Comparison of ENCODE assay signal across 15 cellular contexts in genomic region chr14:50920482-50921225, GRCh38. TPM values are rescaled to one million over a fixed set of nuclear protein-coding genes. Genes with fewer than 3 reads are reported as not detected.
DNase-seq lines count a peak whose midpoint lies in the region; FAIRE-seq and TF ChIP-seq lines count a peak whose summit lies in the region.
"Had no signal": no experiment of that assay in that cellular context is flagged by ENCODE, and none has a peak within 500 bp of the region (broad histone marks: within the 10 kb centered on the region; RNA-seq: fewer than 3 reads in every experiment).

No MANE protein-coding gene starts in this region.

- CTCF ChIA-PET in activated naive CD4-positive, alpha-beta T cell treated with anti-CD3 and anti-CD28 coated beads, Interleukin-2, amount 10 ng/mL, durations not matched to agents 7 days and 5 days (lab: Charles Lee), result no interaction called here

- DNase-seq in ACHN (peak; percentile 81), HS-27A (ENCODE audit: low read depth) (peak; percentile 56), astrocyte (ENCODE audit: low read depth) (peak; percentile 90), left kidney (ENCODE audit: low read depth, low spot score) (peak; percentile 78), small intestine (no peak), NCI-H345 treated with DMSO at 0.1 percent for 48 hours (lab: John Stamatoyannopoulos, UW; ENCODE audit: unreplicated experiment) (no peak), Kasumi-1 (lab: John Stamatoyannopoulos, UW) (no peak)
- no peak for DNase-seq in activated naive CD4-positive, alpha-beta T cell treated with anti-CD3 and anti-CD28 coated beads, Interleukin-2, amount 10 ng/mL, durations not matched to agents 7 days and 5 days
- DNase-seq: activated CD8-positive, alpha-beta T cell treated with anti-CD3 and anti-CD28 coated beads for 36 hours; CD4-positive, CD25-positive, alpha-beta regulatory T cell; cerebellar nuclear complex; left lung; Peyer's patch; stimulated activated CD4-positive, alpha-beta T cell treated with anti-CD3 and anti-CD28 coated beads, Interleukin-2, amount 100 ng/mL, for 48 hours had no signal

- no peak for TF ChIP-seq CTCF in astrocyte (IDR thresholded peaks at IDR 0.05; ENCODE audit: insufficient read depth, low read depth, low read length)

- H3K4me3 Mint-ChIP-seq in astrocyte (ENCODE audit: unreplicated experiment), result peak overlapping the region; percentile 10
- H3K4me3 Mint-ChIP-seq in activated naive CD4-positive, alpha-beta T cell treated with anti-CD3 and anti-CD28 coated beads, Interleukin-2, amount 10 ng/mL, durations not matched to agents 7 days and 5 days, result no peak overlapping the region
- H3K4me3 Mint-ChIP-seq: activated CD8-positive, alpha-beta T cell treated with anti-CD3 and anti-CD28 coated beads for 36 hours; CD4-positive, CD25-positive, alpha-beta regulatory T cell had no signal

- no peaks in the 10 kb centered on the region for H3K27me3 Mint-ChIP-seq in astrocyte (ENCODE audit: low read depth, unreplicated experiment)
- peaks cover 13% of the 10 kb centered on the region for H3K27me3 Mint-ChIP-seq in activated naive CD4-positive, alpha-beta T cell treated with anti-CD3 and anti-CD28 coated beads, Interleukin-2, amount 10 ng/mL, durations not matched to agents 7 days and 5 days

- H3K4me1 ChIP-seq in astrocyte (ENCODE audit: insufficient read depth, low read length), result peaks cover 10% of the 10 kb centered on the region
- H3K4me1 ChIP-seq in small intestine (ENCODE audit: control insufficient read depth in 2 of 2, insufficient read depth in 1 of 2, low read depth in 1 of 2, low read length in 1 of 2), result no peaks in the 10 kb centered on the region
- H3K4me1 ChIP-seq: Peyer's patch had no signal

- H3K4me2 ChIP-seq in astrocyte (ENCODE audit: low read length), result peak overlapping the region; percentile 74

- in situ Hi-C loops in ACHN (cut with HindIII; ENCODE audit: low pct_ligation_motif_present, low pct_unique_long_range_greater_than_20kb, low sequenced_read_pairs), result no loop called here

- no peaks in the 10 kb centered on the region for H3K9me3 Mint-ChIP-seq in astrocyte (ENCODE audit: unreplicated experiment)
- H3K9me3 Mint-ChIP-seq in activated naive CD4-positive, alpha-beta T cell treated with anti-CD3 and anti-CD28 coated beads, Interleukin-2, amount 10 ng/mL, durations not matched to agents 7 days and 5 days, result no peaks in the 10 kb centered on the region
- H3K9me3 Mint-ChIP-seq: activated CD8-positive, alpha-beta T cell treated with anti-CD3 and anti-CD28 coated beads for 36 hours; CD4-positive, CD25-positive, alpha-beta regulatory T cell had no signal

- peak overlapping the region; percentile 62 for H2AFZ ChIP-seq in astrocyte (ENCODE audit: low read depth, low read length)

- H3K36me3 Mint-ChIP-seq in astrocyte (ENCODE audit: low read depth, unreplicated experiment), result peaks cover 28% of the 10 kb centered on the region
- no peaks in the 10 kb centered on the region for H3K36me3 Mint-ChIP-seq in activated naive CD4-positive, alpha-beta T cell treated with anti-CD3 and anti-CD28 coated beads, Interleukin-2, amount 10 ng/mL, durations not matched to agents 7 days and 5 days
- H3K36me3 Mint-ChIP-seq: CD4-positive, CD25-positive, alpha-beta regulatory T cell had no signal

- no peaks in the 10 kb centered on the region for H4K20me1 ChIP-seq in astrocyte (ENCODE audit: insufficient read depth, low read length)

- peak overlapping the region; percentile 80 for H3K27ac Mint-ChIP-seq in astrocyte (ENCODE audit: unreplicated experiment)
- no peak overlapping the region for H3K27ac Mint-ChIP-seq in activated naive CD4-positive, alpha-beta T cell treated with anti-CD3 and anti-CD28 coated beads, Interleukin-2, amount 10 ng/mL, durations not matched to agents 7 days and 5 days
- H3K27ac Mint-ChIP-seq: activated CD8-positive, alpha-beta T cell treated with anti-CD3 and anti-CD28 coated beads for 36 hours; CD4-positive, CD25-positive, alpha-beta regulatory T cell had no signal

- H3K9me3 ChIP-seq in astrocyte (ENCODE audit: insufficient read depth, low read depth, low read length) (no peaks in the 10 kb centered on the region), small intestine (ENCODE audit: control insufficient read depth, low read depth) (no peaks in the 10 kb centered on the region)
- H3K9me3 ChIP-seq: left lung, Peyer's patch had no signal

- peak overlapping the region; percentile 50 for H3K9ac ChIP-seq in astrocyte (ENCODE audit: low read length)

- H3K27me3 ChIP-seq in astrocyte (ENCODE audit: insufficient read depth, low read length) (no peaks in the 10 kb centered on the region), small intestine (ENCODE audit: control insufficient read depth in 2 of 2, insufficient read depth in 2 of 2, low read length in 2 of 2) (peaks cover 0 to 2% of the 10 kb centered on the region in 2 donors)
- H3K27me3 ChIP-seq: left lung, Peyer's patch had no signal

- WGBS in small intestine, 3 donors, result 82 to 87% (median 84%) methylated on average over 9 of the region's 9 CpGs

- H3K36me3 ChIP-seq in astrocyte (ENCODE audit: insufficient read depth, low read length) (no peaks in the 10 kb centered on the region), small intestine (ENCODE audit: control insufficient read depth in 2 of 2, insufficient read depth in 2 of 2, low read length in 2 of 2) (peaks cover 0 to 2% of the 10 kb centered on the region in 2 donors)
- H3K36me3 ChIP-seq: Peyer's patch had no signal

- peak; percentile 74 for FAIRE-seq in astrocyte (lab: Jason Lieb, UNC)
- no peak for FAIRE-seq in small intestine (lab: Jason Lieb, UNC)

- no peaks in the 10 kb centered on the region for H3K79me2 ChIP-seq in astrocyte (ENCODE audit: insufficient read depth, low read length)

- H3K4me1 Mint-ChIP-seq in astrocyte (ENCODE audit: low read depth, unreplicated experiment), result peaks cover 13% of the 10 kb centered on the region
- H3K4me1 Mint-ChIP-seq in activated naive CD4-positive, alpha-beta T cell treated with anti-CD3 and anti-CD28 coated beads, Interleukin-2, amount 10 ng/mL, durations not matched to agents 7 days and 5 days, result no peaks in the 10 kb centered on the region
- H3K4me1 Mint-ChIP-seq: CD4-positive, CD25-positive, alpha-beta regulatory T cell had no signal

- peak overlapping the region; percentile 18 for H3K4me3 ChIP-seq in astrocyte (ENCODE audit: insufficient read depth, low read depth, low read length)
- H3K4me3 ChIP-seq in small intestine (ENCODE audit: low read depth in 1 of 2, low read length in 2 of 2), result no peak overlapping the region
- H3K4me3 ChIP-seq: left lung, Peyer's patch had no signal

- H3K27ac ChIP-seq in astrocyte (ENCODE audit: low read depth, low read length) (peak overlapping the region; percentile 75), small intestine (ENCODE audit: low read depth in 1 of 2, low read length in 1 of 2) (no peak overlapping the region)
- H3K27ac ChIP-seq: left lung, Peyer's patch had no signal

RNA-seq across cellular contexts. Expression of gene PYGL, which starts 23.6 kb away (rescaled TPM):
- 97.6 and 104 TPM in 2 replicates for total RNA-seq in astrocyte
- 1 to 10 TPM in 2 of 3 donors, under 1 TPM in 1; 0.89 to 8.7 (median 7.0) TPM for polyA plus RNA-seq in small intestine

RNA-seq across cellular contexts. Expression of gene ABHD12B, which starts 48.8 kb away (rescaled TPM):
- total RNA-seq in astrocyte, result not detected in 2 replicates
- polyA plus RNA-seq in small intestine, result under 1 TPM in 1 of 3 donors, not detected in 2; 0.07 TPM
- total RNA-seq: activated CD8-positive, alpha-beta T cell treated with anti-CD3 and anti-CD28 coated beads for 36 hours; left lung; Peyer's patch; urinary bladder had no signal
- polyA plus RNA-seq: CD4-positive, CD25-positive, alpha-beta regulatory T cell; urinary bladder had no signal

Comparison
In these comparisons a context has a peak if more than half of its experiments do, and no peak if none do; other contexts are left out.
1. DNase-seq: peak in ACHN (single experiment), HS-27A (single experiment), astrocyte (single experiment) and left kidney (single experiment); none in activated naive CD4-positive, alpha-beta T cell treated with anti-CD3 and anti-CD28 coated beads, Interleukin-2, amount 10 ng/mL, durations not matched to agents 7 days and 5 days (single experiment), small intestine (single experiment), NCI-H345 treated with DMSO at 0.1 percent for 48 hours (single experiment) and Kasumi-1 (0 of 2).